21 cellular contexts compared by ENCODE assay signal in genomic region chr6:132089173-132089572, GRCh38.
DNase-seq lines count a peak whose midpoint lies in the region; ATAC-seq, FAIRE-seq and TF ChIP-seq lines count a peak whose summit lies in the region.
"Had no signal": no experiment of that assay in that cellular context is flagged by ENCODE, and none has a peak within 500 bp of the region (broad histone marks: within the 10 kb centered on the region; RNA-seq: fewer than 3 reads in every experiment).

No MANE protein-coding gene starts in this region.

- TF ChIP-seq EP300 in H1 (IDR thresholded peaks at IDR 0.05; ENCODE audit: borderline replicate concordance in 1 of 2, low read depth in 2 of 2, low read length in 2 of 2) = no peak

- no peak overlapping the region for H3K27ac ChIP-seq in GM23338 (ENCODE audit: low read depth)
- no peak overlapping the region for H3K27ac ChIP-seq in OCI-LY7 (ENCODE audit: low read depth, low read length, poor library complexity, severe bottlenecking)
- H3K27ac ChIP-seq in H1 (ENCODE audit: low read depth, low read length) = no peak overlapping the region
- peak overlapping the region; percentile 5 for H3K27ac ChIP-seq in iPS-20b (ENCODE audit: low read length)
- no peak overlapping the region for H3K27ac ChIP-seq in CD4-positive, alpha-beta T cell (ENCODE audit: low read depth, low read length)
- H3K27ac ChIP-seq: C4-2B had no signal

- no peak overlapping the region for H3K23ac ChIP-seq in H1 (ENCODE audit: insufficient read length)

- H3K14ac ChIP-seq in H1 (ENCODE audit: insufficient read length) = no peak overlapping the region

- H3K18ac ChIP-seq in H1 (ENCODE audit: extremely low read depth, low read length) = no peak overlapping the region

- 0 out of 3 replicates have a peak, but pooled peaks cover 3% of the 10 kb centered on the region for H3K36me3 Mint-ChIP-seq in GM23338 (ENCODE audit: low read depth)
- no peaks in the 10 kb centered on the region for H3K36me3 Mint-ChIP-seq in CD4-positive, alpha-beta T cell (ENCODE audit: low read depth)
- H3K36me3 Mint-ChIP-seq: CD4-positive, alpha-beta memory T cell had no signal

- H3K79me1 ChIP-seq in H1 (ENCODE audit: low read depth, low read length) = no peaks in the 10 kb centered on the region

- no peak for TF ChIP-seq RAD21 in H1 (IDR thresholded peaks at IDR 0.05 in 1 of 2, conservative IDR thresholded peaks at IDR 0.05 in 1 of 2; ENCODE audit: low read depth in 2 of 2, low read length in 2 of 2)

- CTCF ChIA-PET in OCI-LY7 (lab: Charles Lee; ENCODE audit: unreplicated experiment) = no interaction called here
- CTCF ChIA-PET in H1 (lab: Charles Lee; ENCODE audit: partially characterized antibody) = interaction anchor here (1.2 kb wide), 1 partner anchor 9 kb away, joined by 4 read pairs; no protein-coding TSS in a partner anchor
- CTCF ChIA-PET in CD4-positive, alpha-beta T cell (lab: Charles Lee) = no interaction called here

- H4K20me1 ChIP-seq in GM23338 (replicated peaks; ENCODE audit: insufficient read depth) (no peaks in the 10 kb centered on the region), OCI-LY7 (ENCODE audit: insufficient read depth, low read length) (no peaks in the 10 kb centered on the region), H1 (replicated peaks in 1 of 2; ENCODE audit: control insufficient read depth in 1 of 2, insufficient read depth in 2 of 2, low read length in 2 of 2) (no peaks in the 10 kb centered on the region)

- H2BK5ac ChIP-seq in H1 (ENCODE audit: low read depth, low read length) = no peak overlapping the region

- TF ChIP-seq CTCF in GM23338 (conservative IDR thresholded peaks at IDR 0.05; ENCODE audit: low read depth in 2 of 2) = no peak
- TF ChIP-seq CTCF in OCI-LY7 (conservative IDR thresholded peaks at IDR 0.05; ENCODE audit: low read length) = no peak
- no peak for TF ChIP-seq CTCF in H1 (IDR thresholded peaks at IDR 0.05; ENCODE audit: control extremely low read depth in 1 of 3, insufficient read depth in 1 of 3, low read depth in 1 of 3, low read length in 3 of 3)
- TF ChIP-seq CTCF in CD4-positive, alpha-beta T cell (IDR thresholded peaks at IDR 0.05) = no peak

- H3K36me3 ChIP-seq in GM23338 (ENCODE audit: insufficient read depth) (no peaks in the 10 kb centered on the region), OCI-LY7 (ENCODE audit: insufficient read depth, low read length) (no peaks in the 10 kb centered on the region), H1 (ENCODE audit: control insufficient read depth in 2 of 4, insufficient read depth in 4 of 4, low read length in 3 of 4) (no peaks in the 10 kb centered on the region), iPS-20b (ENCODE audit: insufficient read depth, low read depth, low read length) (no peaks in the 10 kb centered on the region)
- H3K36me3 ChIP-seq: BE2C, HAP-1 had no signal

- no peak overlapping the region for H2BK20ac ChIP-seq in H1 (ENCODE audit: low read length)

- H3K27me3 ChIP-seq in GM23338 (ENCODE audit: insufficient read depth) (no peaks in the 10 kb centered on the region), H1 (replicated peaks in 1 of 4; ENCODE audit: control insufficient read depth in 3 of 4, extremely low read depth in 1 of 4, insufficient read depth in 3 of 4, low read length in 3 of 4) (no peaks in the 10 kb centered on the region), iPS-20b (ENCODE audit: insufficient read depth, low read length) (no peaks in the 10 kb centered on the region)
- H3K27me3 ChIP-seq in CD4-positive, alpha-beta T cell (ENCODE audit: control insufficient read depth, insufficient read depth, low read length) = no peaks in the 10 kb centered on the region
- H3K27me3 ChIP-seq: BE2C had no signal

- no peak overlapping the region for H4K5ac ChIP-seq in H1 (ENCODE audit: insufficient read length, low read depth, low read length)

- H3K9ac ChIP-seq in H1 (replicated peaks in 1 of 4; ENCODE audit: extremely low read depth in 1 of 4, low read depth in 3 of 4, low read length in 3 of 4) (no peak overlapping the region), iPS-20b (ENCODE audit: low read depth, low read length) (no peak overlapping the region)

- H4K91ac ChIP-seq in H1 (replicated peaks; ENCODE audit: insufficient read length, low read length) = no peak overlapping the region

- H3F3A ChIP-seq in GM23338 (replicated peaks; ENCODE audit: low read depth) = no peaks in the 10 kb centered on the region

- ATAC-seq in GM23338 = peak; percentile 73
- no peak for ATAC-seq in CD4-positive, alpha-beta T cell (ENCODE audit: poor library complexity)
- ATAC-seq: K562 had no signal

- H3K23me2 ChIP-seq in H1 (ENCODE audit: low read depth, low read length) = no peaks in the 10 kb centered on the region

- no peak overlapping the region for H2BK120ac ChIP-seq in H1 (replicated peaks; ENCODE audit: low read depth, low read length)

- peaks cover 3% of the 10 kb centered on the region for H3K27me3 Mint-ChIP-seq in GM23338 (ENCODE audit: insufficient read depth, low read depth, poor library complexity)
- H3K27me3 Mint-ChIP-seq in CD4-positive, alpha-beta T cell = peaks cover 4% of the 10 kb centered on the region
- H3K27me3 Mint-ChIP-seq: CD4-positive, alpha-beta memory T cell had no signal

- H3K27ac Mint-ChIP-seq in GM23338 = peak overlapping the region; percentile 51; the same call in 1 of the 2 replicates
- no peak overlapping the region for H3K27ac Mint-ChIP-seq in CD4-positive, alpha-beta T cell
- H3K27ac Mint-ChIP-seq: CD4-positive, alpha-beta memory T cell had no signal

- H3K4me1 ChIP-seq in GM23338 (ENCODE audit: insufficient read depth) = peaks cover 23% of the 10 kb centered on the region
- peaks cover 14% of the 10 kb centered on the region for H3K4me1 ChIP-seq in OCI-LY7 (ENCODE audit: insufficient read depth, low read length, poor library complexity, severe bottlenecking)
- H3K4me1 ChIP-seq in H1 (replicated peaks in 1 of 4; ENCODE audit: control insufficient read depth in 3 of 4, insufficient read depth in 4 of 4, low read length in 3 of 4) = peaks cover 0 to 10% (median 1%) of the 10 kb centered on the region in 4 experiments; a peak in 4 of 7 replicates
- H3K4me1 ChIP-seq in iPS-20b (ENCODE audit: insufficient read depth, low read length) = peaks cover 34% of the 10 kb centered on the region
- H3K4me1 ChIP-seq: BE2C had no signal

- peak overlapping the region; percentile 16 for H3K4me2 ChIP-seq in GM23338
- H3K4me2 ChIP-seq in OCI-LY7 (ENCODE audit: low read length) = no peak overlapping the region
- no peak overlapping the region for H3K4me2 ChIP-seq in H1 (ENCODE audit: insufficient read depth in 1 of 2, low read depth in 2 of 2, low read length in 2 of 2)

- no peak overlapping the region for H2BK15ac ChIP-seq in H1 (ENCODE audit: low read length)

- peaks cover 29% of the 10 kb centered on the region for H3K4me1 Mint-ChIP-seq in GM23338
- H3K4me1 Mint-ChIP-seq in CD4-positive, alpha-beta T cell (ENCODE audit: low read depth) = no peaks in the 10 kb centered on the region
- H3K4me1 Mint-ChIP-seq: CD4-positive, alpha-beta memory T cell had no signal

- BruUV-seq in OCI-LY7 (replicated peaks; lab: Mats Ljungman, UMichigan) = no TSS peak

- peaks cover 2% of the 10 kb centered on the region; the same call in 1 of the 3 replicates for H3K9me3 Mint-ChIP-seq in GM23338
- H3K9me3 Mint-ChIP-seq in CD4-positive, alpha-beta T cell = peaks cover 4% of the 10 kb centered on the region

- H3K9me3 ChIP-seq in OCI-LY7 (ENCODE audit: low read length) (0 out of 2 replicates have a peak, but pooled peaks cover 4% of the 10 kb centered on the region), H1 (ENCODE audit: insufficient read depth in 2 of 2, low read depth in 1 of 2, low read length in 1 of 2) (no peaks in the 10 kb centered on the region), iPS-20b (ENCODE audit: insufficient read depth, low read depth, low read length) (no peaks in the 10 kb centered on the region)
- no peaks in the 10 kb centered on the region for H3K9me3 ChIP-seq in CD4-positive, alpha-beta T cell (ENCODE audit: control insufficient read depth, low read length)
- H3K9me3 ChIP-seq: BE2C, HAP-1 had no signal

- TF ChIP-seq POLR2A in H1 (IDR thresholded peaks at IDR 0.05; ENCODE audit: control extremely low read depth in 1 of 2, low read depth in 2 of 2, low read length in 2 of 2) = no peak

- H3K4me3 Mint-ChIP-seq in GM23338 = no peak overlapping the region
- no peak overlapping the region for H3K4me3 Mint-ChIP-seq in CD4-positive, alpha-beta T cell
- H3K4me3 Mint-ChIP-seq: CD4-positive, alpha-beta memory T cell had no signal

- DNase-seq in GM23338 (ENCODE audit: low spot score) = peak; percentile 35
- DNase-seq in OCI-LY7 (ENCODE audit: low spot score) = no peak
- DNase-seq in H1 (ENCODE audit: low read depth in 1 of 2, low spot score in 2 of 2) = no peak
- no peak for DNase-seq in CD4-positive, alpha-beta T cell
- no peak for DNase-seq in frontal cortex (ENCODE audit: low spot score in 2 of 2)
- no peak for DNase-seq in GM19238 (ENCODE audit: insufficient read length, low spot score)
- no peak for DNase-seq in AG20443 (ENCODE audit: low spot score)
- DNase-seq: 8988T; BE2C; CD4-positive, alpha-beta memory T cell; DMS153; DMS79; GDM1; GOT3; IMR-90 had no signal

- H4K8ac ChIP-seq in H1 (ENCODE audit: extremely low read depth, insufficient read depth, low read length) = no peak overlapping the region

- no peak overlapping the region for H3K56ac ChIP-seq in H1 (replicated peaks; ENCODE audit: insufficient read length, low read depth, low read length)

- peak; percentile 68 for FAIRE-seq in H1 (lab: Jason Lieb, UNC)
- no peak for FAIRE-seq in frontal cortex (lab: Jason Lieb, UNC)
- FAIRE-seq: GM12892, GM18507, K562 had no signal

- intact Hi-C loops in OCI-LY7 (cut with micrococcal nuclease; ENCODE audit: unreplicated experiment) = no loop called here
- intact Hi-C loops in CD4-positive, alpha-beta T cell (cut with DNase I, micrococcal nuclease) = no loop called here

- no peak overlapping the region for H2AFZ ChIP-seq in GM23338
- 0 out of 2 replicates have a peak overlapping the region, but pooled peaks have one; percentile 38 for H2AFZ ChIP-seq in OCI-LY7 (ENCODE audit: low read length)
- H2AFZ ChIP-seq in H1 (ENCODE audit: low read length) = no peak overlapping the region

- POLR2A ChIA-PET in OCI-LY7 (lab: Charles Lee) (interaction anchor here (0.6 to 1.1 kb wide), 2 partner anchors 41 to 609 kb away, joined by 3 to 6 read pairs; no protein-coding TSS in a partner anchor), H1 (lab: Charles Lee; ENCODE audit: partially characterized antibody) (interaction anchor here (4.0 kb wide), 1 partner anchor 139 kb away, joined by 17 read pairs; the partner anchor contains the start of gene CCN2)
- POLR2A ChIA-PET in CD4-positive, alpha-beta T cell (lab: Charles Lee) = no interaction called here

- WGBS in H1 (ENCODE audit: extremely low coverage in 1 of 2, insufficient coverage in 1 of 2, insufficient read length in 1 of 2, insufficient replicate concordance in 2 of 2, low coverage in 1 of 2, low lambda C conversion rate in 2 of 2, missing lambda C conversion rate in 1 of 2), 2 experiments = 38% methylated on average over 2 of the region's 2 CpGs; no CpG with 5 or more reads in 1 of the 2 experiments

- H3K4me3 ChIP-seq in GM23338 (peak overlapping the region; percentile 27; the same call in 1 of the 2 replicates), OCI-LY7 (ENCODE audit: low read depth, low read length, poor library complexity, severe bottlenecking) (no peak overlapping the region), H1 (ENCODE audit: extremely low read depth in 1 of 4, insufficient read depth in 2 of 4, low read depth in 3 of 4, low read length in 4 of 4) (peak overlapping the region in 1 of 4 experiments; percentile 15; a peak in 1 of 8 replicates), iPS-20b (ENCODE audit: low read length) (peak overlapping the region; percentile 30; the same call in 1 of the 2 replicates)
- H3K4me3 ChIP-seq: HAP-1, K562 had no signal

- H3K4ac ChIP-seq in H1 (replicated peaks; ENCODE audit: insufficient read length, low read depth, low read length) = no peak overlapping the region

- H3K9me2 ChIP-seq in GM23338 (ENCODE audit: insufficient read depth) (no peaks in the 10 kb centered on the region), OCI-LY7 (ENCODE audit: insufficient read depth, low read length) (no peaks in the 10 kb centered on the region)

- H3K79me2 ChIP-seq in GM23338 (replicated peaks; ENCODE audit: insufficient read depth) = no peaks in the 10 kb centered on the region
- no peaks in the 10 kb centered on the region for H3K79me2 ChIP-seq in OCI-LY7 (ENCODE audit: insufficient read depth, low read depth, low read length)
- no peaks in the 10 kb centered on the region for H3K79me2 ChIP-seq in H1 (ENCODE audit: control insufficient read depth in 1 of 2, insufficient read depth in 2 of 2, low read length in 2 of 2)

- H2BK12ac ChIP-seq in H1 (ENCODE audit: low read depth, low read length) = no peak overlapping the region

- no peak overlapping the region for H2AK5ac ChIP-seq in H1 (ENCODE audit: low read depth, low read length)
